Comparison of ENCODE assay signal across 24 cellular contexts in genomic region chr11:122059565-122059964, GRCh38. TPM values are rescaled to one million over a fixed set of nuclear protein-coding genes. Genes with fewer than 3 reads are reported as not detected.
"Had no signal": no experiment of that assay in that cellular context is flagged by ENCODE, and none has a peak within 500 bp of the region (broad histone marks: within the 10 kb centered on the region; RNA-seq: fewer than 3 reads in every experiment).

No MANE protein-coding gene starts in this region.

- H3K36me3 Mint-ChIP-seq: stimulated activated effector memory CD8-positive, alpha-beta T cell treated with anti-CD3 and anti-CD28 coated beads, Interleukin-12 subunit alpha, Interleukin-12 subunit beta, amount 100 ng/mL, for 72 hours had no signal

- H3K27ac ChIP-seq: esophagus squamous epithelium, heart right ventricle, lower lobe of right lung, prostate gland, right atrium auricular region, sigmoid colon, stomach, thyroid gland, vagina had no signal

- H3K4me1 ChIP-seq: esophagus squamous epithelium, heart right ventricle, lower lobe of right lung, prostate gland, right atrium auricular region, sigmoid colon, stomach, thyroid gland, vagina had no signal

- DNase-seq: effector memory CD8-positive, alpha-beta T cell; erythroblast; esophagus squamous epithelium; foreskin melanocyte; glutamatergic neuron; heart right ventricle; hippocampal formation; islet precursor cell; left ventricle myocardium superior; lower lobe of right lung; naive thymus-derived CD8-positive, alpha-beta T cell; nephron progenitor cell; nucleus accumbens; sigmoid colon; stimulated activated CD4-positive, alpha-beta T cell treated with anti-CD3 and anti-CD28 coated beads, Interleukin-2, amount 100 ng/mL, for 24 hours; stimulated activated CD4-positive, alpha-beta T cell treated with anti-CD3 and anti-CD28 coated beads, Interleukin-4, amount 100 ng/mL, for 24 hours; stimulated activated naive CD4-positive, alpha-beta T cell treated with Interleukin-2 at 50 U/mL for 16 hours; stomach; thyroid gland; trophoblast cell had no signal

- ATAC-seq: effector memory CD8-positive, alpha-beta T cell; heart right ventricle; left ventricle myocardium superior; lower lobe of right lung; naive thymus-derived CD8-positive, alpha-beta T cell; stimulated activated effector memory CD8-positive, alpha-beta T cell treated with anti-CD3 and anti-CD28 coated beads, Interleukin-12 subunit alpha, Interleukin-12 subunit beta, amount 100 ng/mL, for 72 hours had no signal

- H3K9me3 ChIP-seq: prostate gland, thyroid gland had no signal

- H3K4me3 Mint-ChIP-seq: effector memory CD8-positive, alpha-beta T cell; naive thymus-derived CD8-positive, alpha-beta T cell; nephron progenitor cell; stimulated activated effector memory CD8-positive, alpha-beta T cell treated with anti-CD3 and anti-CD28 coated beads, Interleukin-12 subunit alpha, Interleukin-12 subunit beta, amount 100 ng/mL, for 72 hours had no signal

- H3K36me3 ChIP-seq: esophagus squamous epithelium, lower lobe of right lung, prostate gland, right atrium auricular region, sigmoid colon, stomach, thyroid gland, vagina had no signal

- H3K27ac Mint-ChIP-seq: effector memory CD8-positive, alpha-beta T cell; naive thymus-derived CD8-positive, alpha-beta T cell; nephron progenitor cell; stimulated activated effector memory CD8-positive, alpha-beta T cell treated with anti-CD3 and anti-CD28 coated beads, Interleukin-12 subunit alpha, Interleukin-12 subunit beta, amount 100 ng/mL, for 72 hours had no signal

- H3K4me3 ChIP-seq: esophagus squamous epithelium, heart right ventricle, lower lobe of right lung, prostate gland, right atrium auricular region, sigmoid colon, stomach, thyroid gland, vagina had no signal

- H3K27me3 Mint-ChIP-seq: effector memory CD8-positive, alpha-beta T cell had no signal

- H3K4me1 Mint-ChIP-seq: naive thymus-derived CD8-positive, alpha-beta T cell; nephron progenitor cell; stimulated activated effector memory CD8-positive, alpha-beta T cell treated with anti-CD3 and anti-CD28 coated beads, Interleukin-12 subunit alpha, Interleukin-12 subunit beta, amount 100 ng/mL, for 72 hours had no signal

RNA-seq across cellular contexts. Expression of gene BLID, which starts 56.5 kb away (rescaled TPM):
- total RNA-seq: esophagus squamous epithelium; left ventricle myocardium superior; naive thymus-derived CD8-positive, alpha-beta T cell had no signal
